In genomic region chr4:141885112-141885511, GRCh38 we compare ENCODE assay signal across 27 cellular contexts.
"Had no signal": no experiment of that assay in that cellular context is flagged by ENCODE, and none has a peak within 500 bp of the region (broad histone marks: within the 10 kb centered on the region; RNA-seq: fewer than 3 reads in every experiment).

No MANE protein-coding gene starts in this region.

- H3K27ac ChIP-seq: PC-9, RWPE1, SJSA1 had no signal

- ATAC-seq: Panc1, Right ventricle myocardium inferior had no signal

- H3K36me3 ChIP-seq: SJSA1 had no signal

- DNase-seq: Kasumi-1, KG1, MM.1S, MV-4-11, NCI-H1092, NCI-H1105, NCI-H1417 treated with DMSO at 0.1 percent for 48 hours, NCI-H1436 treated with DMSO at 0.1 percent for 48 hours, NCI-H1694 treated with DMSO at 0.1 percent for 48 hours, NCI-H187 treated with DMSO at 0.1 percent for 48 hours, NCI-H2029, NCI-H2081, NCI-H2171 treated with DMSO at 0.1 percent for 48 hours, NCI-H2227 treated with DMSO at 0.1 percent for 48 hours, NCI-H345, NCI-H446, NCI-H510A treated with DMSO at 0.1 percent for 48 hours, NCI-H524 treated with DMSO at 0.1 percent for 48 hours, NCI-H526 treated with DMSO at 0.1 percent for 48 hours, NCI-H774, PC-9, SK-N-SH, SW 1271 had no signal

- H3K4me1 ChIP-seq: SJSA1 had no signal

- H3K9me3 ChIP-seq: SJSA1, SK-N-SH had no signal

- H3K4me3 ChIP-seq: PC-9, SJSA1 had no signal

- H3K27me3 ChIP-seq: SJSA1 had no signal
